In genomic region chr2:144990661-144991060, GRCh38 we compare ENCODE assay signal across 23 cellular contexts.
"Had no signal": no experiment of that assay in that cellular context is flagged by ENCODE, and none has a peak within 500 bp of the region (broad histone marks: within the 10 kb centered on the region; RNA-seq: fewer than 3 reads in every experiment).

No MANE protein-coding gene starts in this region.

- H3K36me3 Mint-ChIP-seq: activated CD8-positive, alpha-beta memory T cell treated with anti-CD3 and anti-CD28 coated beads, Interleukin-2, amount 10 ng/mL, durations not matched to agents 7 days and 5 days; activated naive CD4-positive, alpha-beta T cell treated with anti-CD3 and anti-CD28 coated beads, Interleukin-2, amount 10 ng/mL, durations not matched to agents 7 days and 5 days had no signal

- H3K4me1 Mint-ChIP-seq: activated CD4-positive, alpha-beta memory T cell treated with anti-CD3 and anti-CD28 coated beads, Interleukin-2, amount 10 ng/mL, durations not matched to agents 7 days and 5 days; activated CD8-positive, alpha-beta memory T cell treated with anti-CD3 and anti-CD28 coated beads, Interleukin-2, amount 10 ng/mL, durations not matched to agents 7 days and 5 days; activated naive CD4-positive, alpha-beta T cell treated with anti-CD3 and anti-CD28 coated beads, Interleukin-2, amount 10 ng/mL, durations not matched to agents 7 days and 5 days; activated naive CD8-positive, alpha-beta T cell treated with anti-CD3 and anti-CD28 coated beads, Interleukin-2, amount 50 U/mL, for 24 hours; central memory CD8-positive, alpha-beta T cell had no signal

- ATAC-seq: activated CD8-positive, alpha-beta memory T cell treated with anti-CD3 and anti-CD28 coated beads, Interleukin-2, amount 10 ng/mL, durations not matched to agents 7 days and 5 days; activated naive CD8-positive, alpha-beta T cell treated with anti-CD3 and anti-CD28 coated beads, Interleukin-2, amount 50 U/mL, for 24 hours; esophagus mucosa; gastrocnemius medialis; heart right ventricle; left cardiac atrium; pancreas; stimulated activated naive B cell treated with anti-CD40 and anti-IgM and Interleukin-4, amounts not matched to agents 10 μg/mL and 1 μg/mL and 100 μg/mL, for 72 hours had no signal

- H3K36me3 ChIP-seq: brain microvascular endothelial cell, gastrocnemius medialis, heart right ventricle, pancreas, tibial artery had no signal

- DNase-seq: activated CD4-positive, alpha-beta memory T cell treated with anti-CD3 and anti-CD28 coated beads, Interleukin-2, amount 10 ng/mL, durations not matched to agents 7 days and 5 days; activated CD4-positive, alpha-beta T cell treated with anti-CD3 and anti-CD28 coated beads for 48 hours; activated CD4-positive, CD25-positive, alpha-beta regulatory T cell; activated CD8-positive, alpha-beta memory T cell treated with anti-CD3 and anti-CD28 coated beads, Interleukin-2, amount 10 ng/mL, durations not matched to agents 7 days and 5 days; activated naive CD4-positive, alpha-beta T cell treated with anti-CD3 and anti-CD28 coated beads, Interleukin-2, amount 10 ng/mL, durations not matched to agents 7 days and 5 days; activated naive CD8-positive, alpha-beta T cell treated with anti-CD3 and anti-CD28 coated beads, Interleukin-2, amount 50 U/mL, for 24 hours; activated T-cell treated with anti-CD3 and anti-CD28 coated beads, Interleukin-2, amount 50 U/mL, for 1 hour; aorta; brain microvascular endothelial cell; effector CD4-positive, alpha-beta T cell; gastrocnemius medialis; heart right ventricle; left cardiac atrium; pancreas; stimulated activated naive B cell treated with anti-CD40 and anti-IgM and Interleukin-4, amounts not matched to agents 10 μg/mL and 1 μg/mL and 100 μg/mL, for 72 hours; T-helper 1 cell; T-helper 9 cell; tibial artery had no signal

- H3K9me3 Mint-ChIP-seq: activated CD4-positive, alpha-beta memory T cell treated with anti-CD3 and anti-CD28 coated beads, Interleukin-2, amount 10 ng/mL, durations not matched to agents 7 days and 5 days; activated naive CD4-positive, alpha-beta T cell treated with anti-CD3 and anti-CD28 coated beads, Interleukin-2, amount 10 ng/mL, durations not matched to agents 7 days and 5 days; central memory CD8-positive, alpha-beta T cell had no signal

- H3K4me3 Mint-ChIP-seq: activated CD4-positive, alpha-beta memory T cell treated with anti-CD3 and anti-CD28 coated beads, Interleukin-2, amount 10 ng/mL, durations not matched to agents 7 days and 5 days; activated CD8-positive, alpha-beta memory T cell treated with anti-CD3 and anti-CD28 coated beads, Interleukin-2, amount 10 ng/mL, durations not matched to agents 7 days and 5 days; activated naive CD4-positive, alpha-beta T cell treated with anti-CD3 and anti-CD28 coated beads, Interleukin-2, amount 10 ng/mL, durations not matched to agents 7 days and 5 days; activated naive CD8-positive, alpha-beta T cell treated with anti-CD3 and anti-CD28 coated beads, Interleukin-2, amount 50 U/mL, for 24 hours; central memory CD8-positive, alpha-beta T cell; mesothelial cell of epicardium; stimulated activated naive B cell treated with anti-CD40 and anti-IgM and Interleukin-4, amounts not matched to agents 10 μg/mL and 1 μg/mL and 100 μg/mL, for 72 hours had no signal

- H3K27ac ChIP-seq: brain microvascular endothelial cell, coronary artery, gastrocnemius medialis, heart right ventricle, pancreas, tibial artery had no signal

- H3K4me1 ChIP-seq: gastrocnemius medialis, pancreas had no signal

- H3K27me3 ChIP-seq: brain microvascular endothelial cell, gastrocnemius medialis, heart right ventricle, pancreas, tibial artery had no signal

- H3K27ac Mint-ChIP-seq: activated CD4-positive, alpha-beta memory T cell treated with anti-CD3 and anti-CD28 coated beads, Interleukin-2, amount 10 ng/mL, durations not matched to agents 7 days and 5 days; activated CD8-positive, alpha-beta memory T cell treated with anti-CD3 and anti-CD28 coated beads, Interleukin-2, amount 10 ng/mL, durations not matched to agents 7 days and 5 days; activated naive CD4-positive, alpha-beta T cell treated with anti-CD3 and anti-CD28 coated beads, Interleukin-2, amount 10 ng/mL, durations not matched to agents 7 days and 5 days; activated naive CD8-positive, alpha-beta T cell treated with anti-CD3 and anti-CD28 coated beads, Interleukin-2, amount 50 U/mL, for 24 hours; mesothelial cell of epicardium; stimulated activated naive B cell treated with anti-CD40 and anti-IgM and Interleukin-4, amounts not matched to agents 10 μg/mL and 1 μg/mL and 100 μg/mL, for 72 hours had no signal

- H3K4me3 ChIP-seq: coronary artery, gastrocnemius medialis, heart right ventricle, lung, pancreas, tibial artery had no signal

- H3K27me3 Mint-ChIP-seq: activated naive CD4-positive, alpha-beta T cell treated with anti-CD3 and anti-CD28 coated beads, Interleukin-2, amount 10 ng/mL, durations not matched to agents 7 days and 5 days; stimulated activated naive B cell treated with anti-CD40 and anti-IgM and Interleukin-4, amounts not matched to agents 10 μg/mL and 1 μg/mL and 100 μg/mL, for 72 hours had no signal

- H3K9me3 ChIP-seq: gastrocnemius medialis, pancreas, tibial artery had no signal
